Comparison of ENCODE assay signal across 9 cellular contexts in genomic region chr2:42256502-42256901, GRCh38.
DNase-seq lines count a peak whose midpoint lies in the region; ATAC-seq, FAIRE-seq and TF ChIP-seq lines count a peak whose summit lies in the region.
"Had no signal": no experiment of that assay in that cellular context is flagged by ENCODE, and none has a peak within 500 bp of the region (broad histone marks: within the 10 kb centered on the region; RNA-seq: fewer than 3 reads in every experiment).

No MANE protein-coding gene starts in this region.

- H2BK20ac ChIP-seq in H9 (ENCODE audit: low read depth, low read length, poor library complexity, severe bottlenecking) = no peak overlapping the region

- no peak for TF ChIP-seq EP300 in GM12878 (IDR thresholded peaks at IDR 0.05; ENCODE audit: borderline replicate concordance in 1 of 2, control insufficient read depth in 1 of 2, low read depth in 2 of 2, low read length in 2 of 2)

- TF ChIP-seq RAD21 in GM12878 (IDR thresholded peaks at IDR 0.05; ENCODE audit: insufficient read depth, low read depth, low read length) = no peak

- H4K91ac ChIP-seq in H9 (ENCODE audit: insufficient read length, low read depth, low read length) = no peak overlapping the region

- peak overlapping the region; percentile 51; the same call in 1 of the 2 replicates for H3K27ac ChIP-seq in GM12878 (ENCODE audit: control insufficient read depth, insufficient read depth)
- H3K27ac ChIP-seq in H9 (ENCODE audit: insufficient read length, low read depth, low read length) = no peak overlapping the region
- H3K27ac ChIP-seq: dorsolateral prefrontal cortex had no signal

- no peak overlapping the region for H2BK15ac ChIP-seq in H9 (ENCODE audit: low read depth, low read length)

- no peaks in the 10 kb centered on the region for H3K27me3 Mint-ChIP-seq in H9 (ENCODE audit: low read depth)

- no TSS peak for BruUV-seq in GM12878 (replicated peaks; lab: Mats Ljungman, UMichigan)

- H4K8ac ChIP-seq in H9 (replicated peaks; ENCODE audit: insufficient read length, low read depth, low read length) = no peak overlapping the region

- H4K20me1 ChIP-seq in GM12878 (ENCODE audit: control insufficient read depth, insufficient read depth) = no peaks in the 10 kb centered on the region
- no peaks in the 10 kb centered on the region for H4K20me1 ChIP-seq in H9 (ENCODE audit: control insufficient read depth, insufficient read depth, insufficient read length)

- peaks cover 8 to 22% (median 11%) of the 10 kb centered on the region in 3 experiments; a peak in 5 of 7 replicates for H3K36me3 Mint-ChIP-seq in H9 (ENCODE audit: insufficient read depth in 1 of 3, low read depth in 3 of 3)

- H3K27me3 ChIP-seq in GM12878 (replicated peaks in 1 of 2; ENCODE audit: control insufficient read depth in 2 of 2, insufficient read depth in 2 of 2, low read length in 1 of 2) (no peaks in the 10 kb centered on the region), H9 (ENCODE audit: insufficient read depth, low read length) (no peaks in the 10 kb centered on the region)
- H3K27me3 ChIP-seq: dorsolateral prefrontal cortex had no signal

- CTCF ChIA-PET in GM10248 (lab: Yijun Ruan, JAX) = interaction anchor here (0.6 to 1.3 kb wide), 2 partner anchors 161 to 406 kb away, joined by 3 to 5 read pairs; no protein-coding TSS in a partner anchor
- CTCF ChIA-PET in GM12878 (lab: Yijun Ruan, JAX) = interaction anchor here (0.7 to 1.7 kb wide), 3 partner anchors 8 to 128 kb away, joined by 3 to 4 read pairs (median 4); no protein-coding TSS in a partner anchor

- SMC1A ChIA-PET in GM12878 (lab: Charles Lee; ENCODE audit: uncharacterized antibody, unreplicated experiment) = interaction anchor here (0.7 to 1.5 kb wide), 9 partner anchors 11 to 169 kb away, joined by 3 to 5 read pairs (median 4); no protein-coding TSS in a partner anchor

- TF ChIP-seq POLR2A in GM12878 (IDR thresholded peaks at IDR 0.05; ENCODE audit: low read depth, low read length) = no peak

- H4K5ac ChIP-seq in H9 (ENCODE audit: insufficient read length, low read depth, low read length) = no peak overlapping the region

- H3K9ac ChIP-seq in GM12878 (ENCODE audit: control insufficient read depth, insufficient read depth, low read length) = no peak overlapping the region
- no peak overlapping the region for H3K9ac ChIP-seq in H9 (ENCODE audit: extremely low read depth, insufficient read length, low read length)

- H3K79me2 ChIP-seq in GM12878 (ENCODE audit: control insufficient read depth, insufficient read depth, low read length) (no peaks in the 10 kb centered on the region; the same call in 1 of the 2 replicates), H9 (ENCODE audit: insufficient read depth, low read length) (no peaks in the 10 kb centered on the region)

- H3K4me1 ChIP-seq in GM12878 (ENCODE audit: control insufficient read depth, insufficient read depth, low read length) = peaks cover 12% of the 10 kb centered on the region; the same call in 1 of the 2 replicates
- no peaks in the 10 kb centered on the region for H3K4me1 ChIP-seq in H9 (ENCODE audit: insufficient read depth, low read length)

- H3K56ac ChIP-seq in H9 (ENCODE audit: insufficient read length, low read depth, low read length) = no peak overlapping the region

- in situ Hi-C loops in GM12878 (cut with MboI) = no loop called here

- H2AK5ac ChIP-seq in H9 (ENCODE audit: insufficient read length, low read length) = no peak overlapping the region

- no peak overlapping the region; the same call in 1 of the 2 replicates for H3K4me2 ChIP-seq in GM12878 (ENCODE audit: control insufficient read depth, insufficient read depth)
- H3K4me2 ChIP-seq in H9 (ENCODE audit: insufficient read depth, insufficient read length, low read length) = no peak overlapping the region

- 21% methylated on average over 2 of the region's 2 CpGs for whole genome bisulfite sequencing in GM12878 (ENCODE audit: insufficient coverage, insufficient replicate concordance, low lambda C conversion rate, missing lambda C conversion rate)
- WGBS in H9 (ENCODE audit: extremely low coverage, insufficient read length, low lambda C conversion rate) = no CpG with 5 or more reads among the region's 2 CpGs

- no peak for TF ChIP-seq CTCF in GM10248 (IDR thresholded peaks at IDR 0.05; ENCODE audit: control extremely low read depth, extremely low read depth, low read depth, missing control alignments)
- TF ChIP-seq CTCF in GM12878 (IDR thresholded peaks at IDR 0.05 in 2 of 3, conservative IDR thresholded peaks at IDR 0.05 in 1 of 3; ENCODE audit: control insufficient read depth in 2 of 3, extremely low read depth in 1 of 3, insufficient read depth in 1 of 3, low read depth in 3 of 3, low read length in 3 of 3) = no peak
- TF ChIP-seq CTCF in H9 (conservative IDR thresholded peaks at IDR 0.05) = no peak
- no peak for TF ChIP-seq CTCF in foreskin fibroblast (IDR thresholded peaks at IDR 0.05; ENCODE audit: low read depth, low read length)

- POLR2A ChIA-PET in GM10248 (lab: Yijun Ruan, JAX) = no interaction called here
- POLR2A ChIA-PET in GM12878 (lab: Charles Lee) = interaction anchor here (0.6 kb wide), 2 partner anchors 24 to 130 kb away, joined by 3 to 6 read pairs; no protein-coding TSS in a partner anchor

- H3K4ac ChIP-seq in H9 (ENCODE audit: low read depth, low read length) = no peak overlapping the region

- H3K4me3 Mint-ChIP-seq in H9 = no peak overlapping the region

- H3K4me1 Mint-ChIP-seq in H9 = peaks cover 13 to 14% of the 10 kb centered on the region in 2 experiments

- no peaks in the 10 kb centered on the region for H3K79me1 ChIP-seq in H9 (ENCODE audit: insufficient read depth, low read depth, low read length, poor library complexity, severe bottlenecking)

- H3K14ac ChIP-seq in H9 (ENCODE audit: insufficient read depth, low read length) = no peak overlapping the region

- peaks cover 3% of the 10 kb centered on the region; the same call in 2 of the 3 replicates for H3K9me3 ChIP-seq in GM12878 (replicated peaks; ENCODE audit: control insufficient read depth, insufficient read depth, low read length)
- no peaks in the 10 kb centered on the region for H3K9me3 ChIP-seq in H9 (ENCODE audit: control insufficient read depth, low read depth, low read length)

- H3K27ac Mint-ChIP-seq in H9 = no peak overlapping the region

- FAIRE-seq in GM12878 (lab: Jason Lieb, UNC) = peak; percentile 27

- intact Hi-C loops in GM12878 (cut with micrococcal nuclease; ENCODE audit: unreplicated experiment) = no loop called here

- RAD21 ChIA-PET in GM12878 (lab: Charles Lee; ENCODE audit: unreplicated experiment) = interaction anchor here (0.9 to 1.2 kb wide), 3 partner anchors 85 to 162 kb away, joined by 3 to 4 read pairs (median 3); no protein-coding TSS in a partner anchor

- H3K4me3 ChIP-seq in GM12878 (no peak overlapping the region), foreskin fibroblast (ENCODE audit: low read depth in 1 of 2, low read length in 2 of 2) (no peak overlapping the region)
- H3K4me3 ChIP-seq: dorsolateral prefrontal cortex had no signal

- DNase-seq in GM10248 (ENCODE audit: extremely low spot score) (peak; percentile 36), GM12878 (ENCODE audit: low read depth, low spot score) (peak; percentile 27), H9 (no peak), foreskin fibroblast (no peak), NCI-H526 treated with DMSO at 0.1 percent for 48 hours (lab: John Stamatoyannopoulos, UW) (no peak), NCI-H2029 (lab: John Stamatoyannopoulos, UW) (no peak)
- DNase-seq: dorsolateral prefrontal cortex had no signal

- no peak overlapping the region for H3K18ac ChIP-seq in H9 (ENCODE audit: insufficient read length, low read depth, low read length)

- no peak overlapping the region for H2BK5ac ChIP-seq in H9 (ENCODE audit: insufficient read length, low read length)

- H2AFZ ChIP-seq in GM12878 (ENCODE audit: control insufficient read depth, low read depth, low read length) (no peak overlapping the region), H9 (ENCODE audit: low read length) (no peak overlapping the region)

- ATAC-seq in GM19372 (IDR thresholded peaks at IDR 0.05; ENCODE audit: low read depth, unreplicated experiment) (peak; percentile 85), HG03108 (IDR thresholded peaks at IDR 0.05; ENCODE audit: unreplicated experiment) (peak; percentile 57), GM12878 (peak; percentile 89)

- H3K36me3 ChIP-seq in GM12878 (ENCODE audit: control insufficient read depth in 2 of 2, insufficient read depth in 2 of 2, low read length in 1 of 2) = no peaks in the 10 kb centered on the region; a peak in 1 of 4 replicates

- H2BK120ac ChIP-seq in H9 (ENCODE audit: low read depth, low read length, poor library complexity, severe bottlenecking) = no peak overlapping the region

- no peak overlapping the region for H2BK12ac ChIP-seq in H9 (ENCODE audit: insufficient read length, low read depth, low read length)

- H3K9me3 Mint-ChIP-seq in H9 = no peaks in the 10 kb centered on the region

- no peaks in the 10 kb centered on the region for H3K23me2 ChIP-seq in H9 (ENCODE audit: insufficient read length, low read depth, low read length, poor library complexity, severe bottlenecking)

- H3T11ph ChIP-seq in H9 (ENCODE audit: low read length) = no peak overlapping the region

- no peak overlapping the region for H3K23ac ChIP-seq in H9 (ENCODE audit: insufficient read length, low read depth, low read length)

TF ChIP-seq in GM12878, 131 proteins besides CTCF, POLR2A, EP300 and RAD21 (continues in another document):
- TF ChIP-seq, protein P1, sequence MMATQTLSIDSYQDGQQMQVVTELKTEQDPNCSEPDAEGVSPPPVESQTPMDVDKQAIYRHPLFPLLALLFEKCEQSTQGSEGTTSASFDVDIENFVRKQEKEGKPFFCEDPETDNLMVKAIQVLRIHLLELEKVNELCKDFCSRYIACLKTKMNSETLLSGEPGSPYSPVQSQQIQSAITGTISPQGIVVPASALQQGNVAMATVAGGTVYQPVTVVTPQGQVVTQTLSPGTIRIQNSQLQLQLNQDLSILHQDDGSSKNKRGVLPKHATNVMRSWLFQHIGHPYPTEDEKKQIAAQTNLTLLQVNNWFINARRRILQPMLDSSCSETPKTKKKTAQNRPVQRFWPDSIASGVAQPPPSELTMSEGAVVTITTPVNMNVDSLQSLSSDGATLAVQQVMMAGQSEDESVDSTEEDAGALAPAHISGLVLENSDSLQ (IDR thresholded peaks at IDR 0.05) = peak; percentile 76
- TF ChIP-seq ZNF384 (IDR thresholded peaks at IDR 0.05; ENCODE audit: borderline replicate concordance, low read depth, low read length) = no peak
- TF ChIP-seq LARP7 (IDR thresholded peaks at IDR 0.05) = no peak
- TF ChIP-seq ATF7 (IDR thresholded peaks at IDR 0.05; ENCODE audit: low read depth) = no peak
- TF ChIP-seq ASH2L (IDR thresholded peaks at IDR 0.05; ENCODE audit: borderline replicate concordance, low read depth) = no peak
- no peak for TF ChIP-seq FOS (IDR thresholded peaks at IDR 0.05; ENCODE audit: borderline replicate concordance, extremely low read depth, insufficient read length)
- no peak for TF ChIP-seq TBL1XR1 (IDR thresholded peaks at IDR 0.05; ENCODE audit: low read depth, low read length)

Comparison
In these comparisons a context has a peak if more than half of its experiments do, and no peak if none do; other contexts are left out.
1. DNase-seq: peak in GM10248 (single experiment) and GM12878 (single experiment); none in H9 (single experiment), foreskin fibroblast (0 of 2), NCI-H526 treated with DMSO at 0.1 percent for 48 hours (single experiment) and NCI-H2029 (single experiment).
2. Peak in every context shown above with its lines, with median percentiles within 50 percentile points of each other: ATAC-seq.